14 cellular contexts compared by ENCODE assay signal in the genomic region with DNA sequence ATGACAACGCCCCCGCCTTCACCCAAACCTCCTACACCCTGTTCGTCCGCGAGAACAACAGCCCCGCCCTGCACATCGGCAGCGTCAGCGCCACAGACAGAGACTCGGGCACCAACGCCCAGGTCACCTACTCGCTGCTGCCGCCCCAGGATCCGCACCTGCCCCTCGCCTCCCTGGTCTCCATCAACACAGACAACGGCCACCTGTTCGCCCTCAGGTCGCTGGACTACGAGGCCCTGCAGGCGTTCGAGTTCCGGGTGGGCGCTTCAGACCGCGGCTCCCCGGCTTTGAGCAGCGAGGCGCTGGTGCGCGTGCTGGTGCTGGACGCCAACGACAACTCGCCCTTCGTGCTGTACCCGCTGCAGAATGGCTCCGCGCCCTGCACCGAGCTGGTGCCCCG. TPM values are rescaled to one million over a fixed set of nuclear protein-coding genes. Genes with fewer than 3 reads are reported as not detected.
"Had no signal": no experiment of that assay in that cellular context is flagged by ENCODE, and none has a peak within 500 bp of the region (broad histone marks: within the 10 kb centered on the region; RNA-seq: fewer than 3 reads in every experiment).

No MANE protein-coding gene starts in this region.

RNA-seq across cellular contexts. Expression of a gene that starts 1.8 kb away (rescaled TPM):
- total RNA-seq: activated B cell treated with CpG ODN at 0.5 μM for 24 hours; activated CD4-positive, alpha-beta memory T cell treated with anti-CD3 and anti-CD28 coated beads for 36 hours; activated CD4-positive, alpha-beta memory T cell treated with anti-CD3 and anti-CD28 coated beads, Interleukin-2, amount 10 ng/mL, durations not matched to agents 7 days and 5 days; activated CD4-positive, alpha-beta T cell treated with anti-CD3 and anti-CD28 coated beads for 36 hours; activated CD4-positive, alpha-beta T cell treated with anti-CD3 and anti-CD28 coated beads, Interleukin-2, amount 10 ng/mL, durations not matched to agents 24 days and 14 days; activated CD4-positive, alpha-beta T cell treated with anti-CD3 and anti-CD28 coated beads, Interleukin-2, amount 10 ng/mL, durations not matched to agents 7 days and 5 days; activated CD8-positive, alpha-beta memory T cell treated with anti-CD3 and anti-CD28 coated beads for 36 hours; activated CD8-positive, alpha-beta memory T cell treated with anti-CD3 and anti-CD28 coated beads, Interleukin-2, amount 10 ng/mL, durations not matched to agents 7 days and 5 days; activated CD8-positive, alpha-beta T cell treated with anti-CD3 and anti-CD28 coated beads for 36 hours; activated CD8-positive, alpha-beta T cell treated with anti-CD3 and anti-CD28 coated beads, Interleukin-2, amount 10 ng/mL, durations not matched to agents 7 days and 5 days; T-cell; T-helper 1 cell treated with Interleukin-12 subunit alpha and Interleukin-12 subunit beta and Interleukin-4 antibody, amounts not matched to agents 30 ng/mL and 1 ng/mL, for 36 hours; T-helper 17 cell; T-helper 2 cell treated with Interferon-gamma antibody and Interleukin-4, amounts not matched to agents 100 ng/mL and 5 ng/mL, for 36 hours had no signal

RNA-seq across cellular contexts. Expression of a gene that starts 2.8 kb away (rescaled TPM):
- total RNA-seq: activated B cell treated with CpG ODN at 0.5 μM for 24 hours; activated CD4-positive, alpha-beta memory T cell treated with anti-CD3 and anti-CD28 coated beads for 36 hours; activated CD4-positive, alpha-beta memory T cell treated with anti-CD3 and anti-CD28 coated beads, Interleukin-2, amount 10 ng/mL, durations not matched to agents 7 days and 5 days; activated CD4-positive, alpha-beta T cell treated with anti-CD3 and anti-CD28 coated beads for 36 hours; activated CD4-positive, alpha-beta T cell treated with anti-CD3 and anti-CD28 coated beads, Interleukin-2, amount 10 ng/mL, durations not matched to agents 24 days and 14 days; activated CD4-positive, alpha-beta T cell treated with anti-CD3 and anti-CD28 coated beads, Interleukin-2, amount 10 ng/mL, durations not matched to agents 7 days and 5 days; activated CD8-positive, alpha-beta memory T cell treated with anti-CD3 and anti-CD28 coated beads for 36 hours; activated CD8-positive, alpha-beta memory T cell treated with anti-CD3 and anti-CD28 coated beads, Interleukin-2, amount 10 ng/mL, durations not matched to agents 7 days and 5 days; activated CD8-positive, alpha-beta T cell treated with anti-CD3 and anti-CD28 coated beads for 36 hours; activated CD8-positive, alpha-beta T cell treated with anti-CD3 and anti-CD28 coated beads, Interleukin-2, amount 10 ng/mL, durations not matched to agents 7 days and 5 days; T-cell; T-helper 1 cell treated with Interleukin-12 subunit alpha and Interleukin-12 subunit beta and Interleukin-4 antibody, amounts not matched to agents 30 ng/mL and 1 ng/mL, for 36 hours; T-helper 17 cell; T-helper 2 cell treated with Interferon-gamma antibody and Interleukin-4, amounts not matched to agents 100 ng/mL and 5 ng/mL, for 36 hours had no signal

RNA-seq across cellular contexts. Expression of a gene that starts 6.9 kb away (rescaled TPM):
- total RNA-seq: activated B cell treated with CpG ODN at 0.5 μM for 24 hours; activated CD4-positive, alpha-beta memory T cell treated with anti-CD3 and anti-CD28 coated beads for 36 hours; activated CD4-positive, alpha-beta memory T cell treated with anti-CD3 and anti-CD28 coated beads, Interleukin-2, amount 10 ng/mL, durations not matched to agents 7 days and 5 days; activated CD4-positive, alpha-beta T cell treated with anti-CD3 and anti-CD28 coated beads for 36 hours; activated CD4-positive, alpha-beta T cell treated with anti-CD3 and anti-CD28 coated beads, Interleukin-2, amount 10 ng/mL, durations not matched to agents 24 days and 14 days; activated CD4-positive, alpha-beta T cell treated with anti-CD3 and anti-CD28 coated beads, Interleukin-2, amount 10 ng/mL, durations not matched to agents 7 days and 5 days; activated CD8-positive, alpha-beta memory T cell treated with anti-CD3 and anti-CD28 coated beads for 36 hours; activated CD8-positive, alpha-beta memory T cell treated with anti-CD3 and anti-CD28 coated beads, Interleukin-2, amount 10 ng/mL, durations not matched to agents 7 days and 5 days; activated CD8-positive, alpha-beta T cell treated with anti-CD3 and anti-CD28 coated beads for 36 hours; activated CD8-positive, alpha-beta T cell treated with anti-CD3 and anti-CD28 coated beads, Interleukin-2, amount 10 ng/mL, durations not matched to agents 7 days and 5 days; T-cell; T-helper 1 cell treated with Interleukin-12 subunit alpha and Interleukin-12 subunit beta and Interleukin-4 antibody, amounts not matched to agents 30 ng/mL and 1 ng/mL, for 36 hours; T-helper 17 cell; T-helper 2 cell treated with Interferon-gamma antibody and Interleukin-4, amounts not matched to agents 100 ng/mL and 5 ng/mL, for 36 hours had no signal

RNA-seq across cellular contexts. Expression of a gene that starts 7.6 kb away (rescaled TPM):
- total RNA-seq: activated CD4-positive, alpha-beta memory T cell treated with anti-CD3 and anti-CD28 coated beads for 36 hours; activated CD4-positive, alpha-beta memory T cell treated with anti-CD3 and anti-CD28 coated beads, Interleukin-2, amount 10 ng/mL, durations not matched to agents 7 days and 5 days; activated CD4-positive, alpha-beta T cell treated with anti-CD3 and anti-CD28 coated beads for 36 hours; activated CD4-positive, alpha-beta T cell treated with anti-CD3 and anti-CD28 coated beads, Interleukin-2, amount 10 ng/mL, durations not matched to agents 24 days and 14 days; activated CD4-positive, alpha-beta T cell treated with anti-CD3 and anti-CD28 coated beads, Interleukin-2, amount 10 ng/mL, durations not matched to agents 7 days and 5 days; activated CD8-positive, alpha-beta memory T cell treated with anti-CD3 and anti-CD28 coated beads for 36 hours; activated CD8-positive, alpha-beta memory T cell treated with anti-CD3 and anti-CD28 coated beads, Interleukin-2, amount 10 ng/mL, durations not matched to agents 7 days and 5 days; activated CD8-positive, alpha-beta T cell treated with anti-CD3 and anti-CD28 coated beads for 36 hours; activated CD8-positive, alpha-beta T cell treated with anti-CD3 and anti-CD28 coated beads, Interleukin-2, amount 10 ng/mL, durations not matched to agents 7 days and 5 days; T-helper 1 cell treated with Interleukin-12 subunit alpha and Interleukin-12 subunit beta and Interleukin-4 antibody, amounts not matched to agents 30 ng/mL and 1 ng/mL, for 36 hours; T-helper 2 cell treated with Interferon-gamma antibody and Interleukin-4, amounts not matched to agents 100 ng/mL and 5 ng/mL, for 36 hours had no signal

RNA-seq across cellular contexts. Expression of a gene that starts 12.8 kb away (rescaled TPM):
- total RNA-seq: activated B cell treated with CpG ODN at 0.5 μM for 24 hours; activated CD4-positive, alpha-beta memory T cell treated with anti-CD3 and anti-CD28 coated beads for 36 hours; activated CD4-positive, alpha-beta memory T cell treated with anti-CD3 and anti-CD28 coated beads, Interleukin-2, amount 10 ng/mL, durations not matched to agents 7 days and 5 days; activated CD4-positive, alpha-beta T cell treated with anti-CD3 and anti-CD28 coated beads for 36 hours; activated CD4-positive, alpha-beta T cell treated with anti-CD3 and anti-CD28 coated beads, Interleukin-2, amount 10 ng/mL, durations not matched to agents 24 days and 14 days; activated CD4-positive, alpha-beta T cell treated with anti-CD3 and anti-CD28 coated beads, Interleukin-2, amount 10 ng/mL, durations not matched to agents 7 days and 5 days; activated CD8-positive, alpha-beta memory T cell treated with anti-CD3 and anti-CD28 coated beads for 36 hours; activated CD8-positive, alpha-beta memory T cell treated with anti-CD3 and anti-CD28 coated beads, Interleukin-2, amount 10 ng/mL, durations not matched to agents 7 days and 5 days; activated CD8-positive, alpha-beta T cell treated with anti-CD3 and anti-CD28 coated beads for 36 hours; activated CD8-positive, alpha-beta T cell treated with anti-CD3 and anti-CD28 coated beads, Interleukin-2, amount 10 ng/mL, durations not matched to agents 7 days and 5 days; T-cell; T-helper 1 cell treated with Interleukin-12 subunit alpha and Interleukin-12 subunit beta and Interleukin-4 antibody, amounts not matched to agents 30 ng/mL and 1 ng/mL, for 36 hours; T-helper 17 cell; T-helper 2 cell treated with Interferon-gamma antibody and Interleukin-4, amounts not matched to agents 100 ng/mL and 5 ng/mL, for 36 hours had no signal
